9 cellular contexts compared by ENCODE assay signal in genomic region chr10:119316729-119317097, GRCh38.
DNase-seq lines count a peak whose midpoint lies in the region; ATAC-seq and TF ChIP-seq lines count a peak whose summit lies in the region.
"Had no signal": no experiment of that assay in that cellular context is flagged by ENCODE, and none has a peak within 500 bp of the region (broad histone marks: within the 10 kb centered on the region; RNA-seq: fewer than 3 reads in every experiment).

No MANE protein-coding gene starts in this region.

- no peaks in the 10 kb centered on the region for H3K9me3 ChIP-seq in thyroid gland

- DNase-seq in activated CD4-positive, alpha-beta memory T cell treated with anti-CD3 and anti-CD28 coated beads for 36 hours = no peak
- DNase-seq in activated CD4-positive, alpha-beta memory T cell treated with anti-CD3 and anti-CD28 coated beads, Interleukin-2, amount 10 ng/mL, durations not matched to agents 7 days and 5 days = no peak
- DNase-seq in WTC11 (ENCODE audit: low spot score) (no peak), glutamatergic neuron (no peak), thyroid gland (no peak), NCI-H2029 (lab: John Stamatoyannopoulos, UW) (no peak)
- DNase-seq: NCI-H2171 had no signal

- intact Hi-C loops in activated CD4-positive, alpha-beta memory T cell treated with anti-CD3 and anti-CD28 coated beads for 36 hours (cut with micrococcal nuclease) = loop anchor here (5.0 kb wide), 1 partner anchor 101 kb away; no protein-coding TSS in a partner anchor
- intact Hi-C loops in thyroid gland (cut with DNase I) = loop anchor here (5.0 kb wide), 1 partner anchor 109 kb away; the partner anchor contains the start of gene GRK5

- no peaks in the 10 kb centered on the region for H3K36me3 ChIP-seq in thyroid gland

- H3K4me3 Mint-ChIP-seq in activated CD4-positive, alpha-beta memory T cell treated with anti-CD3 and anti-CD28 coated beads for 36 hours = no peak overlapping the region
- no peak overlapping the region for H3K4me3 Mint-ChIP-seq in activated CD4-positive, alpha-beta memory T cell treated with anti-CD3 and anti-CD28 coated beads, Interleukin-2, amount 10 ng/mL, durations not matched to agents 7 days and 5 days
- H3K4me3 Mint-ChIP-seq in WTC11 = no peak overlapping the region
- H3K4me3 Mint-ChIP-seq in glutamatergic neuron (ENCODE audit: unreplicated experiment) = peak overlapping the region; percentile 47

- H3K27ac ChIP-seq in thyroid gland = peak overlapping the region in 2 of 3 donors; percentile 84 to 90

- no peak overlapping the region for H3K4me3 ChIP-seq in thyroid gland (replicated peaks in 1 of 3)

- peaks cover 5% of the 10 kb centered on the region for H3K27me3 Mint-ChIP-seq in activated CD4-positive, alpha-beta memory T cell treated with anti-CD3 and anti-CD28 coated beads for 36 hours
- H3K27me3 Mint-ChIP-seq in activated CD4-positive, alpha-beta memory T cell treated with anti-CD3 and anti-CD28 coated beads, Interleukin-2, amount 10 ng/mL, durations not matched to agents 7 days and 5 days = peaks cover 31% of the 10 kb centered on the region
- H3K27me3 Mint-ChIP-seq in WTC11 (ENCODE audit: low read depth) (no peaks in the 10 kb centered on the region), glutamatergic neuron (ENCODE audit: unreplicated experiment) (peaks cover 17% of the 10 kb centered on the region)

- H3K4me1 Mint-ChIP-seq in activated CD4-positive, alpha-beta memory T cell treated with anti-CD3 and anti-CD28 coated beads for 36 hours (ENCODE audit: low read depth) = peaks cover 53% of the 10 kb centered on the region
- peaks cover 49% of the 10 kb centered on the region for H3K4me1 Mint-ChIP-seq in activated CD4-positive, alpha-beta memory T cell treated with anti-CD3 and anti-CD28 coated beads, Interleukin-2, amount 10 ng/mL, durations not matched to agents 7 days and 5 days
- peaks cover 42% of the 10 kb centered on the region for H3K4me1 Mint-ChIP-seq in WTC11
- H3K4me1 Mint-ChIP-seq in glutamatergic neuron (ENCODE audit: low read depth, unreplicated experiment) = peaks cover 64% of the 10 kb centered on the region

- no peaks in the 10 kb centered on the region for H3K36me3 Mint-ChIP-seq in activated CD4-positive, alpha-beta memory T cell treated with anti-CD3 and anti-CD28 coated beads for 36 hours
- peaks cover 13% of the 10 kb centered on the region for H3K36me3 Mint-ChIP-seq in activated CD4-positive, alpha-beta memory T cell treated with anti-CD3 and anti-CD28 coated beads, Interleukin-2, amount 10 ng/mL, durations not matched to agents 7 days and 5 days (ENCODE audit: low read depth)
- H3K36me3 Mint-ChIP-seq in WTC11 (peaks cover 7% of the 10 kb centered on the region), glutamatergic neuron (ENCODE audit: unreplicated experiment) (peaks cover 8% of the 10 kb centered on the region)

- CTCF ChIA-PET in activated CD4-positive, alpha-beta memory T cell treated with anti-CD3 and anti-CD28 coated beads for 36 hours (lab: Charles Lee) = interaction anchor here (1.4 to 1.7 kb wide), 2 partner anchors 11 to 48 kb away, joined by 4 to 7 read pairs; no protein-coding TSS in a partner anchor
- CTCF ChIA-PET in activated CD4-positive, alpha-beta memory T cell treated with anti-CD3 and anti-CD28 coated beads, Interleukin-2, amount 10 ng/mL, durations not matched to agents 7 days and 5 days (lab: Charles Lee) = no interaction called here
- CTCF ChIA-PET in WTC11 (lab: Charles Lee) = interaction anchor here (1.0 to 2.1 kb wide), 3 partner anchors 26 to 118 kb away, joined by 3 to 10 read pairs (median 4); partner anchors contain the start of gene GRK5

- peak overlapping the region; percentile 91 for H3K27ac Mint-ChIP-seq in activated CD4-positive, alpha-beta memory T cell treated with anti-CD3 and anti-CD28 coated beads for 36 hours
- H3K27ac Mint-ChIP-seq in activated CD4-positive, alpha-beta memory T cell treated with anti-CD3 and anti-CD28 coated beads, Interleukin-2, amount 10 ng/mL, durations not matched to agents 7 days and 5 days = no peak overlapping the region
- H3K27ac Mint-ChIP-seq in WTC11 = peak overlapping the region; percentile 55
- peak overlapping the region; percentile 92 for H3K27ac Mint-ChIP-seq in glutamatergic neuron (ENCODE audit: unreplicated experiment)

- POLR2A ChIA-PET in activated CD4-positive, alpha-beta memory T cell treated with anti-CD3 and anti-CD28 coated beads for 36 hours (lab: Charles Lee) = interaction anchor here (1.1 to 3.0 kb wide), 3 partner anchors 11 to 46 kb away, joined by 4 to 17 read pairs (median 4); no protein-coding TSS in a partner anchor
- POLR2A ChIA-PET in activated CD4-positive, alpha-beta memory T cell treated with anti-CD3 and anti-CD28 coated beads, Interleukin-2, amount 10 ng/mL, durations not matched to agents 7 days and 5 days (lab: Charles Lee) = interaction anchor here (1.1 to 2.2 kb wide), 3 partner anchors 11 to 173 kb away, joined by 3 to 10 read pairs (median 3); no protein-coding TSS in a partner anchor
- POLR2A ChIA-PET in WTC11 (lab: Charles Lee) = interaction anchor here (1.6 kb wide), 1 partner anchor 8 kb away, joined by 4 read pairs; no protein-coding TSS in a partner anchor

- H3K4me1 ChIP-seq in thyroid gland = peaks cover 51 to 73% of the 10 kb centered on the region in 2 donors

- no peak for TF ChIP-seq POLR2A in thyroid gland (IDR thresholded peaks at IDR 0.05)

- H3K27me3 ChIP-seq in thyroid gland = no peaks in the 10 kb centered on the region

- H3K9me3 Mint-ChIP-seq in activated CD4-positive, alpha-beta memory T cell treated with anti-CD3 and anti-CD28 coated beads for 36 hours = peaks cover 3% of the 10 kb centered on the region
- peaks cover 7% of the 10 kb centered on the region for H3K9me3 Mint-ChIP-seq in activated CD4-positive, alpha-beta memory T cell treated with anti-CD3 and anti-CD28 coated beads, Interleukin-2, amount 10 ng/mL, durations not matched to agents 7 days and 5 days
- H3K9me3 Mint-ChIP-seq in WTC11 = peaks cover 17% of the 10 kb centered on the region
- H3K9me3 Mint-ChIP-seq in glutamatergic neuron (ENCODE audit: unreplicated experiment) = peaks cover 22% of the 10 kb centered on the region

- ATAC-seq in WTC11 = no peak
- ATAC-seq in GM21786 (IDR thresholded peaks at IDR 0.05; ENCODE audit: unreplicated experiment) = no peak
- no peak for ATAC-seq in HG02588 (IDR thresholded peaks at IDR 0.05; ENCODE audit: unreplicated experiment)

- WGBS in thyroid gland, 2 donors = 81 to 88% methylated on average over 4 of the region's 4 CpGs

- TF ChIP-seq CTCF in WTC11 (IDR thresholded peaks at IDR 0.05) (no peak), glutamatergic neuron (IDR thresholded peaks at IDR 0.05; ENCODE audit: partially characterized antibody, unreplicated experiment) (no peak), thyroid gland (IDR thresholded peaks at IDR 0.05) (no peak)

TF ChIP-seq in WTC11, 78 proteins besides CTCF, POLR2A, EP300 and RAD21:
- TF ChIP-seq JUN (CRISPR knock-in tag; IDR thresholded peaks at IDR 0.05) = no peak
- TF ChIP-seq USF1 (CRISPR knock-in tag; IDR thresholded peaks at IDR 0.05) = 0 out of 2 replicates have a peak, but pooled peaks have one; percentile 13
